ENCODE assay signal across 8 cellular contexts in genomic region chr15:75335705-75336355, GRCh38. TPM values are rescaled to one million over a fixed set of nuclear protein-coding genes. Genes with fewer than 3 reads are reported as not detected.
A peak's percentile ranks its signal among the peaks of the same experiment; 100 is the strongest.
DNase-seq lines count a peak whose midpoint lies in the region; ATAC-seq and TF ChIP-seq lines count a peak whose summit lies in the region.

TSS of gene COMMD4 (plus strand) at chr15:75336063. CDS start at chr15:75336090, 27 bp downstream.

- no peaks in the 10 kb centered on the region for H3K27me3 Mint-ChIP-seq in IgD-negative memory B cell
- H3K27me3 Mint-ChIP-seq in activated T-cell treated with anti-CD3 and anti-CD28 coated beads, Interleukin-2, amount 50 U/mL, for 72 hours (ENCODE audit: low read depth) = peaks cover 6% of the 10 kb centered on the region

- CTCF ChIA-PET in Panc1 (lab: Charles Lee) = no interaction called here

- DNase-seq in 8988T (peak; percentile 32), Panc1 (ENCODE audit: low read depth, low spot score) (peak; percentile 56), esophagus muscularis mucosa (ENCODE audit: extremely low spot score) (peak; percentile 98)
- peak; percentile 89 to 91 for DNase-seq in activated T-cell treated with anti-CD3 and anti-CD28 coated beads, Interleukin-2, amount 50 U/mL, for 72 hours
- peak; percentile 94 for DNase-seq in stimulated activated CD8-positive, alpha-beta memory T cell treated with anti-CD3 and anti-CD28 coated beads, Interleukin-4, amount 100 ng/mL, for 48 hours

- H3K4me3 Mint-ChIP-seq in IgD-negative memory B cell = peak within 1 kb of the TSS; percentile 93 to 96 (median 96)
- H3K4me3 Mint-ChIP-seq in activated T-cell treated with anti-CD3 and anti-CD28 coated beads, Interleukin-2, amount 50 U/mL, for 72 hours = peak within 1 kb of the TSS; percentile 99 to 100

- intact Hi-C loops in Panc1 (cut with micrococcal nuclease; ENCODE audit: unreplicated experiment) = no loop called here
- intact Hi-C loops in esophagus muscularis mucosa (cut with DNase I) = no loop called here

- H3K36me3 ChIP-seq in Panc1 (ENCODE audit: control insufficient read depth, insufficient read depth, low read length) = no peaks in the 10 kb centered on the region
- H3K36me3 ChIP-seq in esophagus muscularis mucosa = peaks cover 0 to 25% (median 22%) of the 10 kb centered on the region in 4 donors
- H3K36me3 ChIP-seq in muscle layer of colon (ENCODE audit: insufficient read depth, low read length) = peaks cover 3% of the 10 kb centered on the region

- TF ChIP-seq CTCF in Panc1 (IDR thresholded peaks at IDR 0.05) = no peak
- TF ChIP-seq CTCF in esophagus muscularis mucosa (IDR thresholded peaks at IDR 0.05) = peak in 1 of 3 experiments; percentile 32

- ATAC-seq in GM18858 (IDR thresholded peaks at IDR 0.05; ENCODE audit: unreplicated experiment) = peak; percentile 56
- ATAC-seq in Panc1 = peak; percentile 95
- peak; percentile 90 to 91 for ATAC-seq in activated T-cell treated with anti-CD3 and anti-CD28 coated beads, Interleukin-2, amount 50 U/mL, for 72 hours (replicated peaks in 1 of 2)

- peak within 1 kb of the TSS; percentile 76 for H3K9ac ChIP-seq in muscle layer of colon (ENCODE audit: low read length)

- peaks cover 12% of the 10 kb centered on the region for H3K4me1 ChIP-seq in Panc1 (ENCODE audit: control insufficient read depth, insufficient read depth, low read length)
- peaks cover 9 to 19% (median 19%) of the 10 kb centered on the region in 4 donors for H3K4me1 ChIP-seq in esophagus muscularis mucosa
- H3K4me1 ChIP-seq in muscle layer of colon (ENCODE audit: insufficient read depth, low read length) = peaks cover 13% of the 10 kb centered on the region

- no peaks in the 10 kb centered on the region for H3K9me3 ChIP-seq in Panc1 (ENCODE audit: control insufficient read depth, insufficient read depth, low read depth, low read length)
- H3K9me3 ChIP-seq in esophagus muscularis mucosa = no peaks in the 10 kb centered on the region
- H3K9me3 ChIP-seq in muscle layer of colon (ENCODE audit: low read length) = no peaks in the 10 kb centered on the region

- H3K9me3 Mint-ChIP-seq in IgD-negative memory B cell = no peaks in the 10 kb centered on the region
- no peaks in the 10 kb centered on the region for H3K9me3 Mint-ChIP-seq in activated T-cell treated with anti-CD3 and anti-CD28 coated beads, Interleukin-2, amount 50 U/mL, for 72 hours

- H3K27ac ChIP-seq in Panc1 (ENCODE audit: low read length) (peak within 1 kb of the TSS; percentile 91), esophagus muscularis mucosa (replicated peaks in 1 of 4) (peak within 1 kb of the TSS; percentile 67 to 84 (median 75)), muscle layer of colon (ENCODE audit: low read depth, low read length) (peak within 1 kb of the TSS; percentile 83)

- H3K27ac Mint-ChIP-seq in IgD-negative memory B cell = peak within 1 kb of the TSS; percentile 61 to 96 (median 93)
- peak within 1 kb of the TSS; percentile 98 for H3K27ac Mint-ChIP-seq in activated T-cell treated with anti-CD3 and anti-CD28 coated beads, Interleukin-2, amount 50 U/mL, for 72 hours

- POLR2A ChIA-PET in Panc1 (lab: Charles Lee) = interaction anchor here (0.6 kb wide), 1 partner anchor 184 kb away, joined by 3 read pairs; no protein-coding TSS in a partner anchor

- H3K27me3 ChIP-seq in Panc1 (ENCODE audit: control insufficient read depth, insufficient read depth, low read length) (no peaks in the 10 kb centered on the region), esophagus muscularis mucosa (no peaks in the 10 kb centered on the region), muscle layer of colon (ENCODE audit: control insufficient read depth in 1 of 2, insufficient read depth in 2 of 2, low read length in 2 of 2) (no peaks in the 10 kb centered on the region)

- no TSS peak for BruUV-seq in Panc1 (replicated peaks; lab: Mats Ljungman, UMichigan)

- TF ChIP-seq POLR2A in esophagus muscularis mucosa (IDR thresholded peaks at IDR 0.05; ENCODE audit: low read depth) = no peak

- in situ Hi-C loops in Panc1 (cut with HindIII; ENCODE audit: low pct_unique_long_range_greater_than_20kb, low sequenced_read_pairs) = no loop called here

- WGBS in esophagus muscularis mucosa = 0% methylated on average over 25 of the region's 42 CpGs

- no peak for TF ChIP-seq EP300 in esophagus muscularis mucosa (IDR thresholded peaks at IDR 0.05)

- H3K36me3 Mint-ChIP-seq in IgD-negative memory B cell = peaks cover 3% of the 10 kb centered on the region
- H3K36me3 Mint-ChIP-seq in activated T-cell treated with anti-CD3 and anti-CD28 coated beads, Interleukin-2, amount 50 U/mL, for 72 hours (ENCODE audit: insufficient read depth in 2 of 2) = peaks cover 0 to 2% of the 10 kb centered on the region in 2 donors

- H3K4me3 ChIP-seq in Panc1 (ENCODE audit: low read depth in 2 of 2, low read length in 2 of 2) (peak within 1 kb of the TSS; percentile 78 to 81), esophagus muscularis mucosa (peak within 1 kb of the TSS; percentile 59 to 94 (median 86)), muscle layer of colon (ENCODE audit: low read depth in 1 of 2, low read length in 2 of 2) (peak within 1 kb of the TSS; percentile 65 to 87)

- H3K4me1 Mint-ChIP-seq in IgD-negative memory B cell = peaks cover 8 to 13% (median 11%) of the 10 kb centered on the region in 3 donors
- H3K4me1 Mint-ChIP-seq in activated T-cell treated with anti-CD3 and anti-CD28 coated beads, Interleukin-2, amount 50 U/mL, for 72 hours (ENCODE audit: low read depth) = peaks cover 20% of the 10 kb centered on the region

RNA-seq across cellular contexts. Expression of gene COMMD4, which starts in this region (rescaled TPM):
- 36.2 TPM for polyA plus RNA-seq in IgD-negative memory B cell
- 250 TPM for total RNA-seq in Panc1 (2021; ENCODE audit: unreplicated experiment)
- 218 TPM for polyA plus RNA-seq in Panc1 (2012; ENCODE audit: insufficient read length)
- 10 to 100 TPM; 50.6 to 61.1 TPM for total RNA-seq in activated T-cell treated with anti-CD3 and anti-CD28 coated beads, Interleukin-2, amount 50 U/mL, for 72 hours
- 10 to 100 TPM; 32.0 to 73.0 (median 50.6) TPM for total RNA-seq in esophagus muscularis mucosa

Comparison
In these comparisons a context has a peak if more than half of its experiments do, and no peak if none do; other contexts are left out.
1. Peak in every context shown above with its lines: DNase-seq, ATAC-seq, H3K4me3 ChIP-seq and H3K27ac ChIP-seq.
2. DNase-seq: peak in every context shown above with its lines; median percentile 98 in esophagus muscularis mucosa; 94 in stimulated activated CD8-positive, alpha-beta memory T cell treated with anti-CD3 and anti-CD28 coated beads, Interleukin-4, amount 100 ng/mL, for 48 hours; 90 in activated T-cell treated with anti-CD3 and anti-CD28 coated beads, Interleukin-2, amount 50 U/mL, for 72 hours; 56 in Panc1; 32 in 8988T.